Comparison of ENCODE assay signal across 8 cellular contexts in genomic region chr14:51862171-51862838, GRCh38. TPM values are rescaled to one million over a fixed set of nuclear protein-coding genes. Genes with fewer than 3 reads are reported as not detected.
DNase-seq lines count a peak whose midpoint lies in the region; ATAC-seq and TF ChIP-seq lines count a peak whose summit lies in the region.
"Had no signal": no experiment of that assay in that cellular context is flagged by ENCODE, and none has a peak within 500 bp of the region (broad histone marks: within the 10 kb centered on the region; RNA-seq: fewer than 3 reads in every experiment).

No MANE protein-coding gene starts in this region.

- no peak for ATAC-seq in GM19455 (IDR thresholded peaks at IDR 0.05; ENCODE audit: unreplicated experiment)
- ATAC-seq: HCT116 had no signal

- no peaks in the 10 kb centered on the region for H3K9me3 ChIP-seq in colonic mucosa

- DNase-seq in NB4 (ENCODE audit: low read depth) (no peak), colonic mucosa (no peak), skeletal muscle cell (ENCODE audit: low read depth) (no peak), NOMO-1 treated with DMSO at 0.1 percent for 48 hours (lab: John Stamatoyannopoulos, UW; ENCODE audit: unreplicated experiment) (no peak), GM10266 (ENCODE audit: extremely low spot score) (no peak)

- no peaks in the 10 kb centered on the region for H3K36me3 ChIP-seq in colonic mucosa

- intact Hi-C loops in colonic mucosa (cut with DNase I) = no loop called here

- no peak overlapping the region for H3K27ac ChIP-seq in colonic mucosa

- H3K9ac ChIP-seq in colonic mucosa (ENCODE audit: low read depth in 2 of 2, low read length in 2 of 2) = peak overlapping the region in 1 of 2 donors; percentile 14

- peaks cover 5% of the 10 kb centered on the region for H3K4me1 ChIP-seq in colonic mucosa

- TF ChIP-seq CTCF in GM12875 (IDR thresholded peaks at IDR 0.05; ENCODE audit: borderline replicate concordance, insufficient read depth, low read depth, low read length) (no peak), NB4 (IDR thresholded peaks at IDR 0.05; ENCODE audit: low read depth, low read length) (no peak), colonic mucosa (IDR thresholded peaks at IDR 0.05) (no peak), GM10266 (IDR thresholded peaks at IDR 0.05; ENCODE audit: control insufficient read depth, insufficient read depth, low read depth, missing control alignments) (no peak)

- peak overlapping the region; percentile 71 for H3K4me3 ChIP-seq in GM12875 (ENCODE audit: low read depth, low read length)
- H3K4me3 ChIP-seq in NB4 (ENCODE audit: low read depth, low read length) = peak overlapping the region; percentile 82
- H3K4me3 ChIP-seq in colonic mucosa = peak overlapping the region; percentile 38
- H3K4me3 ChIP-seq in skeletal muscle cell (ENCODE audit: low read depth, low read length) = peak overlapping the region; percentile 59

- TF ChIP-seq POLR2A in NB4 (IDR thresholded peaks at IDR 0.05; ENCODE audit: extremely low read depth, insufficient read length) = no peak

- H3K27me3 ChIP-seq in colonic mucosa = no peaks in the 10 kb centered on the region

RNA-seq across cellular contexts. Expression of gene GNG2, which starts 1.9 kb away (rescaled TPM):
- total RNA-seq in colonic mucosa = 10 to 100 TPM in 1 of 2 donors, 1 to 10 TPM in 1; 4.9 to 18.2 TPM
